In genomic region chr16:88350922-88351321, GRCh38 we compare ENCODE assay signal across 3 cellular contexts.
TF ChIP-seq lines count a peak whose summit lies in the region.

No MANE protein-coding gene starts in this region.

TF ChIP-seq in SK-N-SH, 30 proteins besides CTCF, POLR2A, EP300 and RAD21:
- TF ChIP-seq ELF1 (IDR thresholded peaks at IDR 0.05) (no peak), FOXM1 (IDR thresholded peaks at IDR 0.05; ENCODE audit: low read depth) (no peak), POLR2AphosphoS5 (IDR thresholded peaks at IDR 0.05; ENCODE audit: low read depth, low read length) (no peak), IRF3 (IDR thresholded peaks at IDR 0.05; ENCODE audit: low read depth, low read length) (no peak), RFX5 (IDR thresholded peaks at IDR 0.05; ENCODE audit: low read length) (no peak), JUND (IDR thresholded peaks at IDR 0.05) (no peak), RCOR1 (IDR thresholded peaks at IDR 0.05; ENCODE audit: low read length) (no peak), YY1 (IDR thresholded peaks at IDR 0.05; ENCODE audit: low read depth) (no peak), TAF1 (IDR thresholded peaks at IDR 0.05; ENCODE audit: borderline replicate concordance, low read depth, low read length) (no peak), FOSL2 (IDR thresholded peaks at IDR 0.05; ENCODE audit: borderline replicate concordance, low read depth) (no peak), EZH2phosphoT487 (IDR thresholded peaks at IDR 0.05; ENCODE audit: borderline replicate concordance, low read depth) (no peak), TEAD4 (IDR thresholded peaks at IDR 0.05; ENCODE audit: borderline replicate concordance, insufficient read depth) (no peak), GABPA (IDR thresholded peaks at IDR 0.05; ENCODE audit: low read depth) (no peak), SIN3A (IDR thresholded peaks at IDR 0.05; ENCODE audit: borderline replicate concordance, low read depth, low read length) (no peak), NRF1 (IDR thresholded peaks at IDR 0.05; ENCODE audit: low read depth, low read length) (no peak), MAX (IDR thresholded peaks at IDR 0.05; ENCODE audit: low read depth) (no peak), MEF2A (IDR thresholded peaks at IDR 0.05; ENCODE audit: borderline replicate concordance, low read depth) (no peak)

TF ChIP-seq in SK-N-SH treated with all-trans-retinoic acid at 6 μM for 48 hours, 23 proteins besides CTCF, POLR2A, EP300 and RAD21:
- TF ChIP-seq POU6F1 (CRISPR knock-in tag; IDR thresholded peaks at IDR 0.05; ENCODE audit: borderline replicate concordance, low read depth) (no peak), ESRRG (CRISPR knock-in tag; IDR thresholded peaks at IDR 0.05) (no peak), TOX (CRISPR knock-in tag; IDR thresholded peaks at IDR 0.05; ENCODE audit: borderline replicate concordance) (no peak), ARNTL (CRISPR knock-in tag; IDR thresholded peaks at IDR 0.05; ENCODE audit: borderline replicate concordance, low read depth) (no peak), CREB5 (CRISPR knock-in tag; IDR thresholded peaks at IDR 0.05; ENCODE audit: low read depth) (no peak), TCF4 (CRISPR knock-in tag; IDR thresholded peaks at IDR 0.05; ENCODE audit: borderline replicate concordance) (no peak)
- TF ChIP-seq, protein P1, sequence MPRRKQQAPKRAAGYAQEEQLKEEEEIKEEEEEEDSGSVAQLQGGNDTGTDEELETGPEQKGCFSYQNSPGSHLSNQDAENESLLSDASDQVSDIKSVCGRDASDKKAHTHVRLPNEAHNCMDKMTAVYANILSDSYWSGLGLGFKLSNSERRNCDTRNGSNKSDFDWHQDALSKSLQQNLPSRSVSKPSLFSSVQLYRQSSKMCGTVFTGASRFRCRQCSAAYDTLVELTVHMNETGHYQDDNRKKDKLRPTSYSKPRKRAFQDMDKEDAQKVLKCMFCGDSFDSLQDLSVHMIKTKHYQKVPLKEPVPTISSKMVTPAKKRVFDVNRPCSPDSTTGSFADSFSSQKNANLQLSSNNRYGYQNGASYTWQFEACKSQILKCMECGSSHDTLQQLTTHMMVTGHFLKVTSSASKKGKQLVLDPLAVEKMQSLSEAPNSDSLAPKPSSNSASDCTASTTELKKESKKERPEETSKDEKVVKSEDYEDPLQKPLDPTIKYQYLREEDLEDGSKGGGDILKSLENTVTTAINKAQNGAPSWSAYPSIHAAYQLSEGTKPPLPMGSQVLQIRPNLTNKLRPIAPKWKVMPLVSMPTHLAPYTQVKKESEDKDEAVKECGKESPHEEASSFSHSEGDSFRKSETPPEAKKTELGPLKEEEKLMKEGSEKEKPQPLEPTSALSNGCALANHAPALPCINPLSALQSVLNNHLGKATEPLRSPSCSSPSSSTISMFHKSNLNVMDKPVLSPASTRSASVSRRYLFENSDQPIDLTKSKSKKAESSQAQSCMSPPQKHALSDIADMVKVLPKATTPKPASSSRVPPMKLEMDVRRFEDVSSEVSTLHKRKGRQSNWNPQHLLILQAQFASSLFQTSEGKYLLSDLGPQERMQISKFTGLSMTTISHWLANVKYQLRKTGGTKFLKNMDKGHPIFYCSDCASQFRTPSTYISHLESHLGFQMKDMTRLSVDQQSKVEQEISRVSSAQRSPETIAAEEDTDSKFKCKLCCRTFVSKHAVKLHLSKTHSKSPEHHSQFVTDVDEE (CRISPR knock-in tag; IDR thresholded peaks at IDR 0.05) = no peak
- TF ChIP-seq, protein P2, sequence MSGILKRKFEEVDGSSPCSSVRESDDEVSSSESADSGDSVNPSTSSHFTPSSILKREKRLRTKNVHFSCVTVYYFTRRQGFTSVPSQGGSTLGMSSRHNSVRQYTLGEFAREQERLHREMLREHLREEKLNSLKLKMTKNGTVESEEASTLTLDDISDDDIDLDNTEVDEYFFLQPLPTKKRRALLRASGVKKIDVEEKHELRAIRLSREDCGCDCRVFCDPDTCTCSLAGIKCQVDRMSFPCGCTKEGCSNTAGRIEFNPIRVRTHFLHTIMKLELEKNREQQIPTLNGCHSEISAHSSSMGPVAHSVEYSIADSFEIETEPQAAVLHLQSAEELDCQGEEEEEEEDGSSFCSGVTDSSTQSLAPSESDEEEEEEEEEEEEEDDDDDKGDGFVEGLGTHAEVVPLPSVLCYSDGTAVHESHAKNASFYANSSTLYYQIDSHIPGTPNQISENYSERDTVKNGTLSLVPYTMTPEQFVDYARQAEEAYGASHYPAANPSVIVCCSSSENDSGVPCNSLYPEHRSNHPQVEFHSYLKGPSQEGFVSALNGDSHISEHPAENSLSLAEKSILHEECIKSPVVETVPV (CRISPR knock-in tag; IDR thresholded peaks at IDR 0.05) = no peak

TF ChIP-seq in H1, 55 proteins besides CTCF, POLR2A, EP300 and RAD21:
- TF ChIP-seq RBBP5 (IDR thresholded peaks at IDR 0.05; ENCODE audit: borderline replicate concordance, low read depth, low read length) (no peak), USF2 (IDR thresholded peaks at IDR 0.05; ENCODE audit: low read length) (peak; percentile 30; the same call in 1 of the 2 replicates)
